ENCODE assay signal across 17 cellular contexts in genomic region chr5:89826938-89827337, GRCh38.
"Had no signal": no experiment of that assay in that cellular context is flagged by ENCODE, and none has a peak within 500 bp of the region (broad histone marks: within the 10 kb centered on the region; RNA-seq: fewer than 3 reads in every experiment).

No MANE protein-coding gene starts in this region.

- ATAC-seq: activated naive CD8-positive, alpha-beta T cell treated with anti-CD3 and anti-CD28 coated beads, Interleukin-2, amount 50 U/mL, for 24 hours; lower lobe of right lung had no signal

- H3K9me3 ChIP-seq: ascending aorta, colonic mucosa, lower lobe of right lung had no signal

- H3K27ac Mint-ChIP-seq: activated naive CD4-positive, alpha-beta T cell treated with anti-CD3 and anti-CD28 coated beads, Interleukin-2, amount 10 ng/mL, durations not matched to agents 7 days and 5 days; activated naive CD8-positive, alpha-beta T cell treated with anti-CD3 and anti-CD28 coated beads, Interleukin-2, amount 50 U/mL, for 24 hours; nephron; progenitor cell of endocrine pancreas; stimulated activated naive CD8-positive, alpha-beta T cell treated with anti-CD3 and anti-CD28 coated beads, Interleukin-15, Interleukin-2, amounts not matched to agents 100 ng/mL and 50 ng/mL, for 24 hours; type B pancreatic cell had no signal

- H3K27me3 Mint-ChIP-seq: activated naive CD4-positive, alpha-beta T cell treated with anti-CD3 and anti-CD28 coated beads, Interleukin-2, amount 10 ng/mL, durations not matched to agents 7 days and 5 days; activated naive CD8-positive, alpha-beta T cell treated with anti-CD3 and anti-CD28 coated beads, Interleukin-2, amount 50 U/mL, for 24 hours; central memory CD8-positive, alpha-beta T cell; progenitor cell of endocrine pancreas; stimulated activated naive CD8-positive, alpha-beta T cell treated with anti-CD3 and anti-CD28 coated beads, Interleukin-15, Interleukin-2, amounts not matched to agents 100 ng/mL and 50 ng/mL, for 24 hours; type B pancreatic cell had no signal

- H3K4me3 Mint-ChIP-seq: activated naive CD4-positive, alpha-beta T cell treated with anti-CD3 and anti-CD28 coated beads, Interleukin-2, amount 10 ng/mL, durations not matched to agents 7 days and 5 days; activated naive CD8-positive, alpha-beta T cell treated with anti-CD3 and anti-CD28 coated beads, Interleukin-2, amount 50 U/mL, for 24 hours; central memory CD8-positive, alpha-beta T cell; nephron; stimulated activated naive CD8-positive, alpha-beta T cell treated with anti-CD3 and anti-CD28 coated beads, Interleukin-15, Interleukin-2, amounts not matched to agents 100 ng/mL and 50 ng/mL, for 24 hours; type B pancreatic cell had no signal

- H3K4me1 Mint-ChIP-seq: activated naive CD4-positive, alpha-beta T cell treated with anti-CD3 and anti-CD28 coated beads, Interleukin-2, amount 10 ng/mL, durations not matched to agents 7 days and 5 days; central memory CD8-positive, alpha-beta T cell had no signal

- H3K36me3 Mint-ChIP-seq: activated naive CD4-positive, alpha-beta T cell treated with anti-CD3 and anti-CD28 coated beads, Interleukin-2, amount 10 ng/mL, durations not matched to agents 7 days and 5 days; type B pancreatic cell had no signal

- H3K4me3 ChIP-seq: colonic mucosa, lower lobe of right lung had no signal

- H3K36me3 ChIP-seq: ascending aorta, colonic mucosa, lower lobe of right lung had no signal

- H3K4me1 ChIP-seq: colonic mucosa, lower lobe of right lung had no signal

- H3K9me3 Mint-ChIP-seq: activated naive CD8-positive, alpha-beta T cell treated with anti-CD3 and anti-CD28 coated beads, Interleukin-2, amount 50 U/mL, for 24 hours; type B pancreatic cell had no signal

- H3K27ac ChIP-seq: ascending aorta, colonic mucosa, lower lobe of right lung had no signal

- H3K27me3 ChIP-seq: ascending aorta, colonic mucosa had no signal

- DNase-seq: activated CD4-positive, alpha-beta T cell treated with anti-CD3 and anti-CD28 coated beads for 1 hour; activated CD8-positive, alpha-beta memory T cell treated with anti-CD3 and anti-CD28 coated beads for 24 hours; activated CD8-positive, alpha-beta memory T cell treated with anti-CD3 and anti-CD28 coated beads, Interleukin-2, amount 50 U/mL, for 48 hours; activated effector memory CD4-positive, alpha-beta T cell treated with Interleukin-2 at 50 U/mL for 16 hours; activated naive CD4-positive, alpha-beta T cell treated with anti-CD3 and anti-CD28 coated beads, Interleukin-2, amount 10 ng/mL, durations not matched to agents 7 days and 5 days; activated naive CD8-positive, alpha-beta T cell treated with anti-CD3 and anti-CD28 coated beads, Interleukin-2, amount 50 U/mL, for 24 hours; activated T-cell treated with anti-CD3 and anti-CD28 coated beads, Interleukin-2, amount 50 U/mL, for 48 hours; colonic mucosa; islet precursor cell; lower lobe of right lung; stimulated activated CD4-positive, alpha-beta T cell treated with anti-CD3 and anti-CD28 coated beads, Interleukin-2, amount 100 ng/mL, for 24 hours had no signal
